ENCODE assay signal across 23 cellular contexts in genomic region chr14:25103820-25104219, GRCh38. TPM values are rescaled to one million over a fixed set of nuclear protein-coding genes. Genes with fewer than 3 reads are reported as not detected.
"Had no signal": no experiment of that assay in that cellular context is flagged by ENCODE, and none has a peak within 500 bp of the region (broad histone marks: within the 10 kb centered on the region; RNA-seq: fewer than 3 reads in every experiment).

No MANE protein-coding gene starts in this region.

- FAIRE-seq: endometrium, frontal cortex, keratinocyte had no signal

- H3K9me3 Mint-ChIP-seq: effector memory CD8-positive, alpha-beta T cell; natural killer cell treated with Interleukin-12 subunit alpha and Interleukin-12 subunit beta and Interleukin-15 and Interleukin-18, amount 100 ng/mL, for 72 hours; type B pancreatic cell had no signal

- H3K27ac ChIP-seq: lower lobe of right lung, prostate gland, right atrium auricular region, sigmoid colon, spleen, testis, tibial artery had no signal

- H3K4me3 Mint-ChIP-seq: effector memory CD8-positive, alpha-beta T cell; naive B cell; natural killer cell treated with Interleukin-12 subunit alpha and Interleukin-12 subunit beta and Interleukin-15 and Interleukin-18, amount 100 ng/mL, for 72 hours; neural crest cell; stimulated activated memory B cell treated with anti-CD40 and anti-IgM and Interleukin-4, amounts not matched to agents 10 μg/mL and 1 μg/mL and 100 μg/mL, for 72 hours; type B pancreatic cell had no signal

- H3K27me3 ChIP-seq: right atrium auricular region, sigmoid colon, testis, tibial artery had no signal

- H3K27me3 Mint-ChIP-seq: stimulated activated memory B cell treated with anti-CD40 and anti-IgM and Interleukin-4, amounts not matched to agents 10 μg/mL and 1 μg/mL and 100 μg/mL, for 72 hours; type B pancreatic cell had no signal

- H3K4me3 ChIP-seq: lower lobe of right lung, mucosa of descending colon, prostate gland, right atrium auricular region, sigmoid colon, spleen, testis, tibial artery had no signal

- H3K4me1 Mint-ChIP-seq: naive B cell; neural crest cell; stimulated activated memory B cell treated with anti-CD40 and anti-IgM and Interleukin-4, amounts not matched to agents 10 μg/mL and 1 μg/mL and 100 μg/mL, for 72 hours had no signal

- ATAC-seq: effector memory CD8-positive, alpha-beta T cell; left ventricle myocardium superior; lower lobe of right lung; mucosa of descending colon; natural killer cell treated with Interleukin-12 subunit alpha and Interleukin-12 subunit beta and Interleukin-15 and Interleukin-18, amount 100 ng/mL, for 72 hours; stimulated activated memory B cell treated with anti-CD40 and anti-IgM and Interleukin-4, amounts not matched to agents 10 μg/mL and 1 μg/mL and 100 μg/mL, for 72 hours; stimulated activated naive CD8-positive, alpha-beta T cell treated with anti-CD3 and anti-CD28 coated beads, Interleukin-15, Interleukin-2, amounts not matched to agents 100 U/mL and 50 U/mL, for 24 hours had no signal

- H3K36me3 ChIP-seq: lower lobe of right lung, prostate gland, right atrium auricular region, sigmoid colon, spleen, tibial artery had no signal

- H3K36me3 Mint-ChIP-seq: naive B cell; natural killer cell treated with Interleukin-12 subunit alpha and Interleukin-12 subunit beta and Interleukin-15 and Interleukin-18, amount 100 ng/mL, for 72 hours; stimulated activated memory B cell treated with anti-CD40 and anti-IgM and Interleukin-4, amounts not matched to agents 10 μg/mL and 1 μg/mL and 100 μg/mL, for 72 hours; type B pancreatic cell had no signal

- DNase-seq: cortex of kidney; effector memory CD8-positive, alpha-beta T cell; head of caudate nucleus; left ventricle myocardium superior; lower lobe of right lung; mucosa of descending colon; naive B cell; sigmoid colon; spleen; stimulated activated CD4-positive, alpha-beta T cell treated with anti-CD3 and anti-CD28 coated beads, Interleukin-4, amount 100 ng/mL, for 4 hours; stimulated activated naive CD8-positive, alpha-beta T cell treated with anti-CD3 and anti-CD28 coated beads, Interleukin-15, Interleukin-2, amounts not matched to agents 100 U/mL and 50 U/mL, for 24 hours; substantia nigra; testis; tibial artery had no signal

- H3K9me3 ChIP-seq: lower lobe of right lung, mucosa of descending colon, prostate gland, right atrium auricular region, sigmoid colon, testis, tibial artery had no signal

- H3K4me1 ChIP-seq: lower lobe of right lung, prostate gland, spleen had no signal

- H3K27ac Mint-ChIP-seq: effector memory CD8-positive, alpha-beta T cell; naive B cell; natural killer cell treated with Interleukin-12 subunit alpha and Interleukin-12 subunit beta and Interleukin-15 and Interleukin-18, amount 100 ng/mL, for 72 hours; stimulated activated memory B cell treated with anti-CD40 and anti-IgM and Interleukin-4, amounts not matched to agents 10 μg/mL and 1 μg/mL and 100 μg/mL, for 72 hours; type B pancreatic cell had no signal

RNA-seq across cellular contexts. Expression of gene STXBP6, which starts 53.9 kb away (rescaled TPM):
- total RNA-seq: natural killer cell treated with Interleukin-12 subunit alpha and Interleukin-12 subunit beta and Interleukin-15 and Interleukin-18, amount 100 ng/mL, for 72 hours had no signal
